18 cellular contexts compared by ENCODE assay signal in the genomic region with DNA sequence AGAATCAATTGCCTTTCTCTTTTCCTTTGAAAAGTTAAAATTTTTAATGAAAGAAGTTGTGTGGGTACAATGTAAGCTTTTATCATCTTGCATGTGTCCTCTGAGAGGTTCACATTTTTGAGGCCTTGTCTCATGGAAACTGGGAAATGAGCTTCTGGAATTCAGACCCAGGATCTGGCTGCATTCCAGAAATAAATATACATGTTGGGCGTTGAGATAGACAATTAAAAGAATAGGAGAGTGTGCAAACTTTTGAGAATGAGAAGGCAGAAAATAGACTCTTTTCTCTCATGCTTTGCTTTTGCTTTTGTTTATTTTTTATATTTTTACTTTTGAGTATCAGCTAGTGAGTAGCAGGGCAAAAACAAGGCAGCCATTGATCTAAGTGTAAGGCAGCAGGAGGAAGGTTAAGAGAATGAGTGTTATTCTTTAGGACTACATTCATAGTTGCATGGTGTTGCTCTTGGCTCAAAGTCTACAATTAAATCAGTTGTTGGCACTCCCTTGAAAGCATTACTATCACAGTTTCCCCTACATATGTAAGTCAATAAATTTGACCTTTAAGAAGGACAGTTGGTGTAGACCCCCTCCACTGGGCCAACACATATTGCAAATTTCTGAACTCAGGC. TPM values are rescaled to one million over a fixed set of nuclear protein-coding genes. Genes with fewer than 3 reads are reported as not detected.
DNase-seq lines count a peak whose midpoint lies in the region; ATAC-seq and TF ChIP-seq lines count a peak whose summit lies in the region.
"Had no signal": no experiment of that assay in that cellular context is flagged by ENCODE, and none has a peak within 500 bp of the region (broad histone marks: within the 10 kb centered on the region; RNA-seq: fewer than 3 reads in every experiment).

No MANE protein-coding gene starts in this region.

- no peak overlapping the region for H3K27ac Mint-ChIP-seq in activated T-helper 1 cell treated with anti-CD3 and anti-CD28 coated beads, Interleukin-12 subunit alpha, Interleukin-12 subunit beta, Interleukin-2, Interleukin-4 antibody, amounts not matched to agents 30 ng/mL and 10 ng/mL and 1 ng/mL, durations not matched to agents 14 hours and 24 hours and 36 hours
- H3K27ac Mint-ChIP-seq: activated naive CD4-positive, alpha-beta T cell treated with anti-CD3 and anti-CD28 coated beads, Interleukin-2, amount 50 U/mL, for 24 hours; stimulated activated naive B cell treated with anti-CD40 and anti-IgM and Interleukin-4, amounts not matched to agents 10 μg/mL and 1 μg/mL and 100 μg/mL, for 72 hours had no signal

- no peaks in the 10 kb centered on the region for H3K9me3 Mint-ChIP-seq in activated T-helper 1 cell treated with anti-CD3 and anti-CD28 coated beads, Interleukin-12 subunit alpha, Interleukin-12 subunit beta, Interleukin-2, Interleukin-4 antibody, amounts not matched to agents 30 ng/mL and 10 ng/mL and 1 ng/mL, durations not matched to agents 14 hours and 24 hours and 36 hours
- H3K9me3 Mint-ChIP-seq: activated naive CD4-positive, alpha-beta T cell treated with anti-CD3 and anti-CD28 coated beads, Interleukin-2, amount 50 U/mL, for 24 hours; stimulated activated naive B cell treated with anti-CD40 and anti-IgM and Interleukin-4, amounts not matched to agents 10 μg/mL and 1 μg/mL and 100 μg/mL, for 72 hours had no signal

- H3K27ac ChIP-seq in psoas muscle, result no peak overlapping the region
- H3K27ac ChIP-seq: hepatocyte, left lung had no signal

- WGBS in psoas muscle, 3 donors, result 7 to 31% (median 16%) methylated on average over 1 of the region's 1 CpG

- peaks cover 3% of the 10 kb centered on the region for H3K27me3 Mint-ChIP-seq in activated T-helper 1 cell treated with anti-CD3 and anti-CD28 coated beads, Interleukin-12 subunit alpha, Interleukin-12 subunit beta, Interleukin-2, Interleukin-4 antibody, amounts not matched to agents 30 ng/mL and 10 ng/mL and 1 ng/mL, durations not matched to agents 14 hours and 24 hours and 36 hours (ENCODE audit: insufficient read depth)

- H3K9me3 ChIP-seq in psoas muscle, result no peaks in the 10 kb centered on the region
- H3K9me3 ChIP-seq: HAP-1, left lung had no signal

- H3K4me3 ChIP-seq in cardiac fibroblast (replicated peaks in 1 of 2; ENCODE audit: low read depth in 2 of 2, low read length in 2 of 2) (no peak overlapping the region), psoas muscle (no peak overlapping the region)
- H3K4me3 ChIP-seq: HAP-1, hepatocyte, left lung had no signal

- intact Hi-C loops in sciatic nerve (cut with DNase I) (no loop called here), psoas muscle (cut with DNase I) (no loop called here)
- intact Hi-C loops in activated T-helper 1 cell treated with anti-CD3 and anti-CD28 coated beads, Interleukin-12 subunit alpha, Interleukin-12 subunit beta, Interleukin-2, Interleukin-4 antibody, amounts not matched to agents 30 ng/mL and 10 ng/mL and 1 ng/mL, durations not matched to agents 14 hours and 24 hours and 36 hours (cut with micrococcal nuclease), result no loop called here

- H3K27me3 ChIP-seq in psoas muscle (ENCODE audit: insufficient read depth in 3 of 3, low read length in 2 of 3), result no peaks in the 10 kb centered on the region
- H3K27me3 ChIP-seq: hepatocyte, left lung had no signal

- ATAC-seq in sciatic nerve, result peak; percentile 72
- no peak for ATAC-seq in psoas muscle
- ATAC-seq: left lung; stimulated activated naive B cell treated with anti-CD40 and anti-IgM and Interleukin-4, amounts not matched to agents 10 μg/mL and 1 μg/mL and 100 μg/mL, for 72 hours had no signal

- TF ChIP-seq CTCF in cardiac fibroblast (IDR thresholded peaks at IDR 0.05; ENCODE audit: low read depth, low read length) (no peak), psoas muscle (IDR thresholded peaks at IDR 0.05) (no peak), GM20000 (IDR thresholded peaks at IDR 0.05; ENCODE audit: extremely low read depth, missing control alignments) (no peak)

- no peaks in the 10 kb centered on the region for H3K4me1 Mint-ChIP-seq in activated T-helper 1 cell treated with anti-CD3 and anti-CD28 coated beads, Interleukin-12 subunit alpha, Interleukin-12 subunit beta, Interleukin-2, Interleukin-4 antibody, amounts not matched to agents 30 ng/mL and 10 ng/mL and 1 ng/mL, durations not matched to agents 14 hours and 24 hours and 36 hours (ENCODE audit: low read depth)
- H3K4me1 Mint-ChIP-seq: activated naive CD4-positive, alpha-beta T cell treated with anti-CD3 and anti-CD28 coated beads, Interleukin-2, amount 50 U/mL, for 24 hours had no signal

- DNase-seq in M059J (ENCODE audit: low read depth), result peak; percentile 58
- peak; percentile 33 to 81 for DNase-seq in cardiac fibroblast (ENCODE audit: low read depth in 2 of 2)
- DNase-seq in iris pigment epithelial cell (ENCODE audit: low read depth), result peak; percentile 46
- DNase-seq in sciatic nerve (ENCODE audit: low spot score), result no peak
- no peak for DNase-seq in psoas muscle
- DNase-seq in GM19240 (ENCODE audit: insufficient read length, low spot score), result no peak
- no peak for DNase-seq in activated T-helper 1 cell treated with anti-CD3 and anti-CD28 coated beads, Interleukin-12 subunit alpha, Interleukin-12 subunit beta, Interleukin-2, Interleukin-4 antibody, amounts not matched to agents 30 ng/mL and 10 ng/mL and 1 ng/mL, durations not matched to agents 14 hours and 24 hours and 36 hours (ENCODE audit: low spot score)
- DNase-seq in GM20000 (ENCODE audit: low spot score), result no peak
- DNase-seq: cerebellar nuclear complex; DMS53; left lung; NCI-H1105 treated with DMSO at 0.1 percent for 48 hours; NCI-H446; stimulated activated naive B cell treated with anti-CD40 and anti-IgM and Interleukin-4, amounts not matched to agents 10 μg/mL and 1 μg/mL and 100 μg/mL, for 72 hours; T1000 had no signal

- no peaks in the 10 kb centered on the region for H3K4me1 ChIP-seq in psoas muscle
- H3K4me1 ChIP-seq: left lung had no signal

- no peaks in the 10 kb centered on the region for H3K36me3 ChIP-seq in psoas muscle (ENCODE audit: insufficient read depth in 1 of 2, low read depth in 1 of 2)
- H3K36me3 ChIP-seq: left lung had no signal

- no peak overlapping the region for H3K4me3 Mint-ChIP-seq in activated T-helper 1 cell treated with anti-CD3 and anti-CD28 coated beads, Interleukin-12 subunit alpha, Interleukin-12 subunit beta, Interleukin-2, Interleukin-4 antibody, amounts not matched to agents 30 ng/mL and 10 ng/mL and 1 ng/mL, durations not matched to agents 14 hours and 24 hours and 36 hours
- H3K4me3 Mint-ChIP-seq: activated naive CD4-positive, alpha-beta T cell treated with anti-CD3 and anti-CD28 coated beads, Interleukin-2, amount 50 U/mL, for 24 hours; stimulated activated naive B cell treated with anti-CD40 and anti-IgM and Interleukin-4, amounts not matched to agents 10 μg/mL and 1 μg/mL and 100 μg/mL, for 72 hours had no signal

- H3K36me3 Mint-ChIP-seq in activated T-helper 1 cell treated with anti-CD3 and anti-CD28 coated beads, Interleukin-12 subunit alpha, Interleukin-12 subunit beta, Interleukin-2, Interleukin-4 antibody, amounts not matched to agents 30 ng/mL and 10 ng/mL and 1 ng/mL, durations not matched to agents 14 hours and 24 hours and 36 hours (ENCODE audit: low read depth), result no peaks in the 10 kb centered on the region
- H3K36me3 Mint-ChIP-seq: activated naive CD4-positive, alpha-beta T cell treated with anti-CD3 and anti-CD28 coated beads, Interleukin-2, amount 50 U/mL, for 24 hours; stimulated activated naive B cell treated with anti-CD40 and anti-IgM and Interleukin-4, amounts not matched to agents 10 μg/mL and 1 μg/mL and 100 μg/mL, for 72 hours had no signal

RNA-seq across cellular contexts. Expression of gene SHROOM3, which starts 12.4 kb away (rescaled TPM):
- total RNA-seq in M059J (2014; rRNA removed; shearing (Covaris generic)), result 12.9 and 15.7 TPM in 2 replicates
- total RNA-seq in sciatic nerve (46.2 TPM), psoas muscle (under 1 TPM; 0.02 to 0.79 (median 0.12) TPM)
- under 1 TPM; 0.01 to 0.06 (median 0.03) TPM for polyA plus RNA-seq in psoas muscle
- 0.02 and 0.05 TPM in 2 replicates for total RNA-seq in activated T-helper 1 cell treated with anti-CD3 and anti-CD28 coated beads, Interleukin-12 subunit alpha, Interleukin-12 subunit beta, Interleukin-2, Interleukin-4 antibody, amounts not matched to agents 30 ng/mL and 10 ng/mL and 1 ng/mL, durations not matched to agents 14 hours and 24 hours and 36 hours

RNA-seq across cellular contexts. Expression of gene CCDC158, which starts 26.5 kb away (rescaled TPM):
- total RNA-seq in M059J (2014; rRNA removed; shearing (Covaris generic)), result not detected in 2 replicates
- 1.9 TPM for total RNA-seq in sciatic nerve
- total RNA-seq in psoas muscle, result under 1 TPM in 3 of 4 donors, not detected in 1; 0.17 to 0.32 (median 0.17) TPM
- not detected for polyA plus RNA-seq in psoas muscle
- total RNA-seq in activated T-helper 1 cell treated with anti-CD3 and anti-CD28 coated beads, Interleukin-12 subunit alpha, Interleukin-12 subunit beta, Interleukin-2, Interleukin-4 antibody, amounts not matched to agents 30 ng/mL and 10 ng/mL and 1 ng/mL, durations not matched to agents 14 hours and 24 hours and 36 hours, result not detected in 2 replicates
- total RNA-seq: hepatocyte had no signal

Comparison
In these comparisons a context has a peak if more than half of its experiments do, and no peak if none do; other contexts are left out.
1. DNase-seq: peak in M059J (single experiment), cardiac fibroblast (2 of 2) and iris pigment epithelial cell (single experiment); none in sciatic nerve (single experiment), psoas muscle (0 of 2), GM19240 (single experiment), activated T-helper 1 cell treated with anti-CD3 and anti-CD28 coated beads, Interleukin-12 subunit alpha, Interleukin-12 subunit beta, Interleukin-2, Interleukin-4 antibody, amounts not matched to agents 30 ng/mL and 10 ng/mL and 1 ng/mL, durations not matched to agents 14 hours and 24 hours and 36 hours (single experiment) and GM20000 (single experiment).